ENCODE assay signal across 16 cellular contexts in the genomic region with DNA sequence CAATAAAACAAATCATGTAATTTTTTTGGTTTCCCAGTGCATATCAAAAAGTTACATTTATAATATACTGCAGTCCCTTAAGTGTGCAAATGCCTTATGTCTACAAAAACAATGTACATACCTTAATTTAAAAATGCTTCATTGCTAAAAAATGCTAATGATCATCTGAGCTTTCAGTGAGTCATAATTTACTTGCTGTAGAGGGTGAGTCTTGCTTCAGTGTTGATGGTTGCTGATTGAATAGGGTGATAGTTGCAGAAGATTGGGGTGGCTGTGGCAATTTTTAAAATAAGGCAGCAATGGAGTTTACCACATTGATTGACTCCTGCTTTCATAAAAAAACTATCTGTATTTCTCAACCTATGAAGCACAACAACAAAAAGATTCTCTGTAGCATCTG.
A peak's percentile ranks its signal among the peaks of the same experiment; 100 is the strongest.
DNase-seq lines count a peak whose midpoint lies in the region; ATAC-seq, FAIRE-seq and TF ChIP-seq lines count a peak whose summit lies in the region.
"Had no signal": no experiment of that assay in that cellular context is flagged by ENCODE, and none has a peak within 500 bp of the region (broad histone marks: within the 10 kb centered on the region; RNA-seq: fewer than 3 reads in every experiment).

No MANE protein-coding gene starts in this region.

- no peak for FAIRE-seq in astrocyte (lab: Jason Lieb, UNC)
- FAIRE-seq: HTR-8/SVneo had no signal

- ATAC-seq in activated CD8-positive, alpha-beta memory T cell treated with anti-CD3 and anti-CD28 coated beads, Interleukin-2, amount 10 ng/mL, durations not matched to agents 7 days and 5 days = no peak
- no peak for ATAC-seq in lower lobe of right lung
- ATAC-seq: HCT116 had no signal

- H3K27ac Mint-ChIP-seq in Calu3 (ENCODE audit: unreplicated experiment) (peak overlapping the region; percentile 28), astrocyte (ENCODE audit: unreplicated experiment) (no peak overlapping the region)
- no peak overlapping the region for H3K27ac Mint-ChIP-seq in activated CD8-positive, alpha-beta memory T cell treated with anti-CD3 and anti-CD28 coated beads, Interleukin-2, amount 10 ng/mL, durations not matched to agents 7 days and 5 days
- H3K27ac Mint-ChIP-seq: CD4-positive, alpha-beta memory T cell had no signal

- H3K4me3 ChIP-seq in astrocyte (ENCODE audit: insufficient read depth, low read depth, low read length) = no peak overlapping the region
- H3K4me3 ChIP-seq in foreskin fibroblast (ENCODE audit: low read depth in 1 of 2, low read length in 2 of 2) = no peak overlapping the region
- no peak overlapping the region for H3K4me3 ChIP-seq in lower lobe of right lung

- TF ChIP-seq CTCF in Calu3 (IDR thresholded peaks at IDR 0.05; ENCODE audit: unreplicated experiment) (no peak), astrocyte (IDR thresholded peaks at IDR 0.05; ENCODE audit: insufficient read depth, low read depth, low read length) (no peak), foreskin fibroblast (IDR thresholded peaks at IDR 0.05; ENCODE audit: low read depth, low read length) (no peak), lower lobe of right lung (IDR thresholded peaks at IDR 0.05) (no peak)

- H3K9me3 Mint-ChIP-seq in Calu3 (ENCODE audit: low read depth, unreplicated experiment) (no peaks in the 10 kb centered on the region), astrocyte (ENCODE audit: unreplicated experiment) (peaks cover 7% of the 10 kb centered on the region)
- H3K9me3 Mint-ChIP-seq in activated CD8-positive, alpha-beta memory T cell treated with anti-CD3 and anti-CD28 coated beads, Interleukin-2, amount 10 ng/mL, durations not matched to agents 7 days and 5 days (ENCODE audit: low read depth) = peaks cover 2% of the 10 kb centered on the region

- BruUV-seq in Calu3 (replicated peaks; lab: Mats Ljungman, UMichigan) = no TSS peak

- intact Hi-C loops in Calu3 (cut with micrococcal nuclease; ENCODE audit: unreplicated experiment) (no loop called here), lower lobe of right lung (cut with DNase I) (no loop called here)

- no peaks in the 10 kb centered on the region for H3K27me3 Mint-ChIP-seq in Calu3 (ENCODE audit: unreplicated experiment)
- H3K27me3 Mint-ChIP-seq in astrocyte (ENCODE audit: low read depth, unreplicated experiment) = no peaks in the 10 kb centered on the region
- H3K27me3 Mint-ChIP-seq in activated CD8-positive, alpha-beta memory T cell treated with anti-CD3 and anti-CD28 coated beads, Interleukin-2, amount 10 ng/mL, durations not matched to agents 7 days and 5 days = no peaks in the 10 kb centered on the region

- H3K27ac ChIP-seq in astrocyte (ENCODE audit: low read depth, low read length) (no peak overlapping the region), lower lobe of right lung (no peak overlapping the region)

- H3K9ac ChIP-seq in astrocyte (ENCODE audit: low read length) = no peak overlapping the region

- DNase-seq in Calu3 = no peak
- peak; percentile 38 for DNase-seq in HT1080 (ENCODE audit: low read depth)
- peak; percentile 25 for DNase-seq in astrocyte (ENCODE audit: low read depth)
- peak; percentile 62 to 63 for DNase-seq in foreskin fibroblast
- no peak for DNase-seq in activated gamma-delta T cell (lab: John Stamatoyannopoulos, UW)
- DNase-seq in activated CD4-positive, alpha-beta T cell treated with anti-CD3 and anti-CD28 coated beads, Interleukin-2, amount 50 U/mL, for 4 hours = no peak
- no peak for DNase-seq in activated CD8-positive, alpha-beta memory T cell treated with anti-CD3 and anti-CD28 coated beads, Interleukin-2, amount 10 ng/mL, durations not matched to agents 7 days and 5 days
- no peak for DNase-seq in lower lobe of right lung
- DNase-seq: ACHN; BE2C; CD4-positive, alpha-beta memory T cell; NCI-H1048; NCI-H345; NCI-H526 treated with DMSO at 0.1 percent for 48 hours had no signal

- H3K4me2 ChIP-seq in astrocyte (ENCODE audit: low read length) = no peak overlapping the region

- H3K4me1 Mint-ChIP-seq in Calu3 (ENCODE audit: low read depth, unreplicated experiment) (no peaks in the 10 kb centered on the region), astrocyte (ENCODE audit: low read depth, unreplicated experiment) (no peaks in the 10 kb centered on the region)
- no peaks in the 10 kb centered on the region for H3K4me1 Mint-ChIP-seq in activated CD8-positive, alpha-beta memory T cell treated with anti-CD3 and anti-CD28 coated beads, Interleukin-2, amount 10 ng/mL, durations not matched to agents 7 days and 5 days
- H3K4me1 Mint-ChIP-seq: CD4-positive, alpha-beta memory T cell had no signal

- H3K9me3 ChIP-seq in astrocyte (ENCODE audit: insufficient read depth, low read depth, low read length) = no peaks in the 10 kb centered on the region
- H3K9me3 ChIP-seq in lower lobe of right lung = no peaks in the 10 kb centered on the region
- H3K9me3 ChIP-seq: BE2C had no signal

- H3K36me3 Mint-ChIP-seq in Calu3 (ENCODE audit: insufficient read depth, unreplicated experiment) = no peaks in the 10 kb centered on the region
- H3K36me3 Mint-ChIP-seq in astrocyte (ENCODE audit: low read depth, unreplicated experiment) = no peaks in the 10 kb centered on the region
- H3K36me3 Mint-ChIP-seq in activated CD8-positive, alpha-beta memory T cell treated with anti-CD3 and anti-CD28 coated beads, Interleukin-2, amount 10 ng/mL, durations not matched to agents 7 days and 5 days = no peaks in the 10 kb centered on the region
- H3K36me3 Mint-ChIP-seq: CD4-positive, alpha-beta memory T cell had no signal

- H4K20me1 ChIP-seq in astrocyte (ENCODE audit: insufficient read depth, low read length) = no peaks in the 10 kb centered on the region

- H3K36me3 ChIP-seq in astrocyte (ENCODE audit: insufficient read depth, low read length) (no peaks in the 10 kb centered on the region), lower lobe of right lung (no peaks in the 10 kb centered on the region)
- H3K36me3 ChIP-seq: BE2C had no signal

- H3K4me1 ChIP-seq in astrocyte (ENCODE audit: insufficient read depth, low read length) (no peaks in the 10 kb centered on the region), lower lobe of right lung (no peaks in the 10 kb centered on the region)
- H3K4me1 ChIP-seq: BE2C had no signal

- H3K27me3 ChIP-seq in astrocyte (ENCODE audit: insufficient read depth, low read length) (no peaks in the 10 kb centered on the region), lower lobe of right lung (ENCODE audit: low read depth) (no peaks in the 10 kb centered on the region)
- H3K27me3 ChIP-seq: BE2C had no signal

- H2AFZ ChIP-seq in astrocyte (ENCODE audit: low read depth, low read length) = no peak overlapping the region

- H3K4me3 Mint-ChIP-seq in Calu3 (ENCODE audit: low read depth, unreplicated experiment) (no peak overlapping the region), astrocyte (ENCODE audit: unreplicated experiment) (no peak overlapping the region)
- H3K4me3 Mint-ChIP-seq in activated CD8-positive, alpha-beta memory T cell treated with anti-CD3 and anti-CD28 coated beads, Interleukin-2, amount 10 ng/mL, durations not matched to agents 7 days and 5 days = no peak overlapping the region
- H3K4me3 Mint-ChIP-seq: CD4-positive, alpha-beta memory T cell had no signal

- H3K79me2 ChIP-seq in astrocyte (ENCODE audit: insufficient read depth, low read length) = no peaks in the 10 kb centered on the region

- CTCF ChIA-PET in Calu3 (lab: Charles Lee) = no interaction called here
- CTCF ChIA-PET in activated CD8-positive, alpha-beta memory T cell treated with anti-CD3 and anti-CD28 coated beads, Interleukin-2, amount 10 ng/mL, durations not matched to agents 7 days and 5 days (lab: Charles Lee) = no interaction called here

Comparison
In these comparisons a context has a peak if more than half of its experiments do, and no peak if none do; other contexts are left out.
1. DNase-seq: peak in HT1080 (single experiment), astrocyte (single experiment) and foreskin fibroblast (2 of 2); none in Calu3 (single experiment), activated gamma-delta T cell (single experiment), activated CD4-positive, alpha-beta T cell treated with anti-CD3 and anti-CD28 coated beads, Interleukin-2, amount 50 U/mL, for 4 hours (0 of 2), activated CD8-positive, alpha-beta memory T cell treated with anti-CD3 and anti-CD28 coated beads, Interleukin-2, amount 10 ng/mL, durations not matched to agents 7 days and 5 days (single experiment) and lower lobe of right lung (single experiment).